Comparison of ENCODE assay signal across 34 cellular contexts in the genomic region with DNA sequence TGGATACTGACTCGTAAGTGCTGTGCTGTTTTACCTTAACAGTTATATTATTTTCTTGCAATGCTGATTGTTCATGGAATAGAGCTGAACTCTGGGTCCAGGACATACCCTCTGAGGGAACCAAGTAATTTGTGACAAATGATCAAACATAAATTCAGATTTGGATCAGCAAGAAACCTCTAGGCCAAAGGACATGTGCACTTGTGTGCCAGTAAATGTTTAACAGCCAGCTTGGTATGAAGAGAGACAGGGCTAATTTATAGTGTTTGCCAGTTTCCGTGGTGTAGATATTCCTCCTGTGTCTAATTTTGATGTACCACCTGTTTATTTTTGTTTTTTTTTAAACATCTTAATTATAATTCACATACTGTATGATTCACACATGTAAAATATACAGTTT.
"Had no signal": no experiment of that assay in that cellular context is flagged by ENCODE, and none has a peak within 500 bp of the region (broad histone marks: within the 10 kb centered on the region; RNA-seq: fewer than 3 reads in every experiment).

No MANE protein-coding gene starts in this region.

- H3K9me3 ChIP-seq: adrenal gland, body of pancreas, breast epithelium had no signal

- H3K27ac ChIP-seq: adrenal gland, body of pancreas, brain microvascular endothelial cell, breast epithelium, VCaP had no signal

- ATAC-seq: activated CD8-positive, alpha-beta T cell treated with anti-CD3 and anti-CD28 coated beads for 36 hours; activated naive CD4-positive, alpha-beta T cell treated with anti-CD3 and anti-CD28 coated beads, Interleukin-2, amount 50 U/mL, for 72 hours; activated T-cell treated with anti-CD3 and anti-CD28 coated beads, Interleukin-2, amount 50 U/mL, for 4 hours; activated T-cell treated with anti-CD3 and anti-CD28 coated beads, Interleukin-2, amount 50 U/mL, for 72 hours; activated T-helper 17 cell treated with anti-CD3 and anti-CD28 coated beads, Interleukin-2, amount 50 U/mL, for 72 hours; body of pancreas had no signal

- H3K4me1 ChIP-seq: body of pancreas, breast epithelium had no signal

- DNase-seq: activated B cell treated with CpG ODN at 0.5 μM for 24 hours; activated CD4-positive, alpha-beta memory T cell treated with anti-CD3 and anti-CD28 coated beads for 36 hours; activated CD4-positive, alpha-beta T cell treated with anti-CD3 and anti-CD28 coated beads for 4 hours; activated CD4-positive, alpha-beta T cell treated with anti-CD3 and anti-CD28 coated beads, Interleukin-2, amount 10 ng/mL, durations not matched to agents 24 days and 14 days; activated CD4-positive, alpha-beta T cell treated with anti-CD3 and anti-CD28 coated beads, Interleukin-2, amount 50 U/mL, for 1 hour; activated CD4-positive, alpha-beta T cell treated with anti-CD3 and anti-CD28 coated beads, Interleukin-2, amount 50 U/mL, for 4 hours; activated CD4-positive, CD25-positive, alpha-beta regulatory T cell treated with anti-CD3 and anti-CD28 coated beads, Interleukin-2, amount 50 U/mL, for 72 hours; activated CD8-positive, alpha-beta memory T cell treated with anti-CD3 and anti-CD28 coated beads, Interleukin-2, amount 50 U/mL, for 4 hours; activated CD8-positive, alpha-beta T cell treated with anti-CD3 and anti-CD28 coated beads for 36 hours; activated effector memory CD4-positive, alpha-beta T cell treated with anti-CD3 and anti-CD28 coated beads, Interleukin-2, amount 50 U/mL, for 16 hours; activated gamma-delta T cell treated with Interleukin-2 at 50 U/mL for 16 hours; activated naive CD4-positive, alpha-beta T cell; activated naive CD4-positive, alpha-beta T cell treated with anti-CD3 and anti-CD28 coated beads for 36 hours; activated naive CD4-positive, alpha-beta T cell treated with anti-CD3 and anti-CD28 coated beads, Interleukin-2, amount 50 U/mL, for 16 hours; activated naive CD8-positive, alpha-beta T cell treated with anti-CD3 and anti-CD28 coated beads for 36 hours; activated T-cell treated with anti-CD3 and anti-CD28 coated beads for 4 hours; activated T-cell treated with anti-CD3 and anti-CD28 coated beads, Interleukin-2, amount 50 U/mL, for 1 hour; activated T-cell treated with anti-CD3 and anti-CD28 coated beads, Interleukin-2, amount 50 U/mL, for 4 hours; activated T-cell treated with anti-CD3 and anti-CD28 coated beads, Interleukin-2, amount 50 U/mL, for 72 hours; adrenal gland; amniotic stem cell; aorta; body of pancreas; brain microvascular endothelial cell; central memory CD4-positive, alpha-beta T cell; T-helper 1 cell; T-helper 2 cell; T-helper 9 cell had no signal

- H3K27me3 ChIP-seq: adrenal gland, body of pancreas, brain microvascular endothelial cell, breast epithelium had no signal

- FAIRE-seq: astrocyte, TTC549 had no signal

- H3K4me3 ChIP-seq: adrenal gland, body of pancreas, breast epithelium had no signal
